ENCODE assay signal across 8 cellular contexts in the genomic region with DNA sequence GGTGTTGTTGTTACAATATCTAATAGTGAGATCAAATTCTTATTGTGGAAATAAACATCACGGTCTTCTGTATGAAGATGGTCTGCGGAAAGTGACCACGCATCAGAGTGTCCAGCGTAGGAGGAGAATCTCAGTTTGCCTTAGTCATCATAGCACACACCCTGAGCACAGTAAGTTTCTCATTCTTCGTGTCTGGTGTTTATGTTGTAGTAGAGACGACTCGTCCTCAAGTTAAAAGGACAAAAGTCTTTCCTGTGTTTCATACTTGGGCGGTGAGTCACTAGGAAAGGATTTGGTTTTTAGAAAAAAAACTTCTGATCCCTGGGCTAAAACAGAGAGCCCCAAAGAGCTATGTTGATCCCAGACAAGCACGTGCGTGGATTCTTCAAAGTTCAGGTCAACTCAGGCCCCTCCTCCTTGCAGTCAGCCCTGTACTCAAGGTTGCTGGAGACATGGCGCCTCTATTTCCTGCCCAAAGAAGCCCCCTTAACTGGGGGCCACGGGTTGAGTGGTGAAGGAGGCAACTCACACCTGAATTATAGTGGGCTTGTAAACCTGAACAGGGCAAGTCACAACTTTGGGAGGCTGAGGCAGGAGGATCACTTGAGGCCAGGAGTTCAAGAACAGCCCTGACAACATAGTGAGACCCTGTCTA.
DNase-seq lines count a peak whose midpoint lies in the region; ATAC-seq and FAIRE-seq lines count a peak whose summit lies in the region.

No MANE protein-coding gene starts in this region.

- ATAC-seq in Right ventricle myocardium superior (ENCODE audit: poor library complexity) (peak; percentile 32), GM19467 (IDR thresholded peaks at IDR 0.05; ENCODE audit: unreplicated experiment) (no peak), HG03432 (IDR thresholded peaks at IDR 0.05; ENCODE audit: unreplicated experiment) (no peak)

- no peak for FAIRE-seq in urothelium cell line (lab: Jason Lieb, UNC)

- no peak for DNase-seq in Right ventricle myocardium superior
- no peak for DNase-seq in cardiac septum (ENCODE audit: low spot score)
- peak; percentile 30 for DNase-seq in amniotic stem cell (lab: John Stamatoyannopoulos, UW)
- DNase-seq in iris pigment epithelial cell (ENCODE audit: low read depth): peak; percentile 89
- DNase-seq in urothelium cell line (ENCODE audit: low spot score): peak; percentile 88
- no peak for DNase-seq in C1 segment of cervical spinal cord (lab: John Stamatoyannopoulos, UW)

- intact Hi-C loops in Right ventricle myocardium superior (cut with DNase I): no loop called here
- intact Hi-C loops in cardiac septum (cut with DNase I): loop anchor here (2.0 to 5.0 kb wide), 2 partner anchors 19 to 60 kb away; no protein-coding TSS in a partner anchor

Comparison
In these comparisons a context has a peak if more than half of its experiments do, and no peak if none do; other contexts are left out.
1. DNase-seq: peak in amniotic stem cell (single experiment), iris pigment epithelial cell (single experiment) and urothelium cell line (single experiment); none in Right ventricle myocardium superior (single experiment), cardiac septum (single experiment) and C1 segment of cervical spinal cord (0 of 14).